1 cellular context compared by ENCODE assay signal in genomic region chr3:136938334-136938733, GRCh38.
TF ChIP-seq lines count a peak whose summit lies in the region.

No MANE protein-coding gene starts in this region.

TF ChIP-seq in A549, 52 proteins besides CTCF, POLR2A, EP300 and RAD21 (continued from another document):
- TF ChIP-seq ELK1 (IDR thresholded peaks at IDR 0.05; ENCODE audit: low read depth, low read length) (no peak), SMC3 (IDR thresholded peaks at IDR 0.05) (no peak), RFX5 (IDR thresholded peaks at IDR 0.05) (no peak), HOXB13 (CRISPR knock-in tag; IDR thresholded peaks at IDR 0.05; ENCODE audit: low read depth) (no peak), FOSL2 (IDR thresholded peaks at IDR 0.05) (no peak), FOSL2 (CRISPR knock-in tag; IDR thresholded peaks at IDR 0.05) (no peak; the same call in 1 of the 2 replicates), MAFK (IDR thresholded peaks at IDR 0.05; ENCODE audit: partially characterized antibody) (no peak), RCOR1 (IDR thresholded peaks at IDR 0.05; ENCODE audit: low read depth, low read length) (no peak), CBX8 (IDR thresholded peaks at IDR 0.05) (no peak), EHMT2 (IDR thresholded peaks at IDR 0.05; ENCODE audit: low read depth) (no peak)
